Comparison of ENCODE assay signal across 8 cellular contexts in the genomic region with DNA sequence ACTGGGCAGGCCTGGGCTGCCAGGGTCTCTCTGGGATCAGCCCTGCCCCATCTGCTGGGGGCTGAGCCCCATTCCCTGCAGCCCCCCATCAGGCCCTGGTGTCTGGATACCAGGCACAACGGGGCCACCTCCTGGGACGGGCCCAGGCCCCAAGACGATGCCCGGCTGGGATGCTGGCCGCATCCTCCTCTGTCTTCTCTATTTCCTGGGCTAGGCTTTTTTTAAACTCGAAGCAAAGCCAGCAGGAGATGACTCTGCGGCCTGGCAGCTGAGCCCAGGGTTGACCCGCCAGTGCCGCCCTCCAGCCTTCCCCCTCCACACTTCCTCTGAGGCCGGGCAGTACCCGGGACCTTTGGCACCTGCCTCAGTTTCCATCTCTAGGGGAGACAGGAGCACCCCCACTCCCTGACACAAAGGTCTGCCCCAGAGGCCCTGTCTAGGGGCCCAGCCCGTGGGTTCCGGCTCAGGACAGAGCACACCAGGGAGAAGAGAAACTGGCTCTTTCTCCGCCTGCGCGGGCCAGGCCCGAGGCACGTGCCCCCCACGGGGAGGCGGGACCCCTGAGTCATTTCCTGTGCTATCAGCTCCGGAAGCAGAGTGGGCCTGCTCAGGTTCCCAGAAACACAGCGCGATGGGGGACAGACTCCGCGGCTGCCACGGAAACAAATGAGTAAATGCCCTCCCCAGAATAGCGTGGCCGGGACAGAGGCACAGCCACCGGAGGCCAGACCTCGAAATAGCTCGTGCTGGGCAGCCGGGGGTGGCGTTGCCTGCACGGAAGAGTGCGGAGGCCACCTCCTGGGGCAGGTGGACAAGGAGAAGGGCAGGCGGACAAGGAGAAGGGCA.
DNase-seq lines count a peak whose midpoint lies in the region; ATAC-seq lines count a peak whose summit lies in the region.

No MANE protein-coding gene starts in this region.

- H3K27ac Mint-ChIP-seq in activated naive CD4-positive, alpha-beta T cell treated with anti-CD3 and anti-CD28 coated beads, Interleukin-2, amount 50 U/mL, for 24 hours: peak overlapping the region; percentile 100

- peaks cover 24% of the 10 kb centered on the region for H3K36me3 Mint-ChIP-seq in activated naive CD4-positive, alpha-beta T cell treated with anti-CD3 and anti-CD28 coated beads, Interleukin-2, amount 50 U/mL, for 24 hours

- no peaks in the 10 kb centered on the region for H3K36me3 ChIP-seq in SK-N-MC (ENCODE audit: insufficient read depth, low read length)

- peaks cover 4% of the 10 kb centered on the region for H3K9me3 Mint-ChIP-seq in activated naive CD4-positive, alpha-beta T cell treated with anti-CD3 and anti-CD28 coated beads, Interleukin-2, amount 50 U/mL, for 24 hours

- H3K4me3 Mint-ChIP-seq in activated naive CD4-positive, alpha-beta T cell treated with anti-CD3 and anti-CD28 coated beads, Interleukin-2, amount 50 U/mL, for 24 hours: peak overlapping the region; percentile 95

- peaks cover 60% of the 10 kb centered on the region for H3K4me1 Mint-ChIP-seq in activated naive CD4-positive, alpha-beta T cell treated with anti-CD3 and anti-CD28 coated beads, Interleukin-2, amount 50 U/mL, for 24 hours

- ATAC-seq in GM18519 (IDR thresholded peaks at IDR 0.05; ENCODE audit: low FRiP score, unreplicated experiment) (peak; percentile 65), HG02973 (IDR thresholded peaks at IDR 0.05; ENCODE audit: unreplicated experiment) (peak; percentile 60)

- no peaks in the 10 kb centered on the region for H3K9me3 ChIP-seq in SK-N-MC (ENCODE audit: low read depth, low read length)

- H3K27ac ChIP-seq in SK-N-MC: no peak overlapping the region

- no peak overlapping the region for H3K4me3 ChIP-seq in SK-N-MC

- DNase-seq in SK-N-MC (ENCODE audit: low read depth, low spot score) (peak; percentile 5), islet precursor cell (peak; percentile 75), inferior parietal cortex (ENCODE audit: extremely low spot score) (no peak), NAMALWA (ENCODE audit: low spot score) (no peak)
- DNase-seq in stimulated activated CD4-positive, alpha-beta T cell treated with anti-CD3 and anti-CD28 coated beads, Interleukin-1b, Interleukin-23, amount 100 ng/mL, for 4 hours (ENCODE audit: low read depth in 2 of 2): peak; percentile 88 to 91

- H3K27me3 Mint-ChIP-seq in activated naive CD4-positive, alpha-beta T cell treated with anti-CD3 and anti-CD28 coated beads, Interleukin-2, amount 50 U/mL, for 24 hours: no peaks in the 10 kb centered on the region

- no peak overlapping the region for H3K9ac ChIP-seq in SK-N-MC (ENCODE audit: insufficient read length)

Comparison
In these comparisons a context has a peak if more than half of its experiments do, and no peak if none do; other contexts are left out.
1. DNase-seq: peak in SK-N-MC (single experiment), islet precursor cell (single experiment) and stimulated activated CD4-positive, alpha-beta T cell treated with anti-CD3 and anti-CD28 coated beads, Interleukin-1b, Interleukin-23, amount 100 ng/mL, for 4 hours (2 of 2); none in inferior parietal cortex (single experiment) and NAMALWA (single experiment).